21 cellular contexts compared by ENCODE assay signal in genomic region chr17:202501-202951, GRCh38. TPM values are rescaled to one million over a fixed set of nuclear protein-coding genes. Genes with fewer than 3 reads are reported as not detected.
DNase-seq lines count a peak whose midpoint lies in the region; ATAC-seq, FAIRE-seq and TF ChIP-seq lines count a peak whose summit lies in the region.
"Had no signal": no experiment of that assay in that cellular context is flagged by ENCODE, and none has a peak within 500 bp of the region (broad histone marks: within the 10 kb centered on the region; RNA-seq: fewer than 3 reads in every experiment).

No MANE protein-coding gene starts in this region.

- H3K36me3 ChIP-seq in HepG2 (replicated peaks in 1 of 2; ENCODE audit: control insufficient read depth in 1 of 2, insufficient read depth in 2 of 2, low read length in 2 of 2) = no peaks in the 10 kb centered on the region; a peak in 1 of 5 replicates
- no peaks in the 10 kb centered on the region for H3K36me3 ChIP-seq in gastrocnemius medialis
- H3K36me3 ChIP-seq: BE2C had no signal

- H4K8ac ChIP-seq in H9 (replicated peaks; ENCODE audit: insufficient read length, low read depth, low read length) = no peak overlapping the region

- no peak overlapping the region for H2BK12ac ChIP-seq in H9 (ENCODE audit: insufficient read length, low read depth, low read length)

- H2AK5ac ChIP-seq in H9 (ENCODE audit: insufficient read length, low read length) = no peak overlapping the region

- CTCF ChIA-PET in WTC11 (lab: Charles Lee) = no interaction called here
- CTCF ChIA-PET in HepG2 (lab: Yijun Ruan, JAX; ENCODE audit: low intra/inter-chr PET ratio, low total read pairs) = no interaction called here

- H3K27me3 ChIP-seq in HepG2 (ENCODE audit: control insufficient read depth in 1 of 2, insufficient read depth in 2 of 2, low read length in 2 of 2) (peaks cover 2 to 25% of the 10 kb centered on the region in 2 experiments; a peak in 3 of 5 replicates), H9 (ENCODE audit: insufficient read depth, low read length) (no peaks in the 10 kb centered on the region), gastrocnemius medialis (peaks cover 2 to 17% (median 4%) of the 10 kb centered on the region in 3 donors)
- H3K27me3 ChIP-seq: BE2C had no signal

- TF ChIP-seq EP300 in HepG2 (IDR thresholded peaks at IDR 0.05; ENCODE audit: low read depth in 2 of 2, low read length in 2 of 2) (no peak), HepG2 (CRISPR knock-in tag; IDR thresholded peaks at IDR 0.05; ENCODE audit: borderline replicate concordance) (no peak)

- intact Hi-C loops in HepG2 (cut with micrococcal nuclease; ENCODE audit: unreplicated experiment) = no loop called here
- intact Hi-C loops in posterior vena cava (cut with DNase I) = loop anchor here in 1 of 2 donors (10.0 kb wide), 1 partner anchor 152 kb away; the partner anchor contains the start of gene RPH3AL
- intact Hi-C loops in gastrocnemius medialis (cut with DNase I; ENCODE audit: low total_unique reads) = no loop called here

- no peak overlapping the region for H3K4ac ChIP-seq in H9 (ENCODE audit: low read depth, low read length)

- peaks cover 9% of the 10 kb centered on the region for H3K9me3 Mint-ChIP-seq in WTC11
- peaks cover 10 to 20% of the 10 kb centered on the region in 2 experiments; a peak in 4 of 5 replicates for H3K9me3 Mint-ChIP-seq in H9
- H3K9me3 Mint-ChIP-seq: CD4-positive, CD25-positive, alpha-beta regulatory T cell had no signal

- TF ChIP-seq CTCF in WTC11 (IDR thresholded peaks at IDR 0.05) = no peak
- no peak for TF ChIP-seq CTCF in HepG2 (CRISPR knock-in tag; IDR thresholded peaks at IDR 0.05)
- no peak for TF ChIP-seq CTCF in H9 (conservative IDR thresholded peaks at IDR 0.05)
- TF ChIP-seq CTCF in gastrocnemius medialis (IDR thresholded peaks at IDR 0.05 in 4 of 5, conservative IDR thresholded peaks at IDR 0.05 in 1 of 5) = no peak

- TF ChIP-seq RAD21 in HepG2 (CRISPR knock-in tag; IDR thresholded peaks at IDR 0.05) = no peak

- no peak overlapping the region for H4K5ac ChIP-seq in H9 (ENCODE audit: insufficient read length, low read depth, low read length)

- H3K79me2 ChIP-seq in HepG2 (ENCODE audit: insufficient read depth, low read length) = no peaks in the 10 kb centered on the region
- no peaks in the 10 kb centered on the region for H3K79me2 ChIP-seq in H9 (ENCODE audit: insufficient read depth, low read length)

- H3K4me3 ChIP-seq in HepG2 (replicated peaks in 1 of 3; ENCODE audit: insufficient read depth in 1 of 3, low read depth in 2 of 3, low read length in 3 of 3) (no peak overlapping the region), gastrocnemius medialis (no peak overlapping the region)

- H4K91ac ChIP-seq in H9 (ENCODE audit: insufficient read length, low read depth, low read length) = no peak overlapping the region

- DNase-seq in Daoy (ENCODE audit: low read depth) = peak; percentile 4
- peak; percentile 9 for DNase-seq in WTC11 (ENCODE audit: low spot score)
- no peak for DNase-seq in HepG2 (ENCODE audit: low spot score)
- peak; percentile 66 for DNase-seq in posterior vena cava (ENCODE audit: low spot score)
- DNase-seq in NCI-H226 = no peak
- no peak for DNase-seq in H9
- DNase-seq in gastrocnemius medialis = no peak
- DNase-seq: ACHN; BE2C; C1 segment of cervical spinal cord; CD4-positive, CD25-positive, alpha-beta regulatory T cell; CD8-positive, alpha-beta memory T cell; GDM1; HCEC 1CT had no signal

- H3K9me3 ChIP-seq in HepG2 (ENCODE audit: low read length) (no peaks in the 10 kb centered on the region), H9 (ENCODE audit: control insufficient read depth, low read depth, low read length) (no peaks in the 10 kb centered on the region), gastrocnemius medialis (no peaks in the 10 kb centered on the region)
- H3K9me3 ChIP-seq: BE2C, Caco-2 had no signal

- H3K27ac ChIP-seq in HepG2 (ENCODE audit: extremely low read length, insufficient read depth, low read length) = no peak overlapping the region
- H3K27ac ChIP-seq in H9 (ENCODE audit: insufficient read length, low read depth, low read length) = no peak overlapping the region
- no peak overlapping the region for H3K27ac ChIP-seq in gastrocnemius medialis

- H3K27ac Mint-ChIP-seq in WTC11 (no peak overlapping the region), H9 (peak overlapping the region in 1 of 3 experiments; percentile 70; a peak in 1 of 7 replicates)
- H3K27ac Mint-ChIP-seq: CD4-positive, CD25-positive, alpha-beta regulatory T cell; CD8-positive, alpha-beta memory T cell had no signal

- POLR2A ChIA-PET in WTC11 (lab: Charles Lee) (no interaction called here), HepG2 (lab: Yijun Ruan, JAX) (no interaction called here)

- FAIRE-seq in HepG2 (lab: Jason Lieb, UNC) = no peak
- FAIRE-seq: A204.1, D721Med, GM19239 had no signal

- H3K79me1 ChIP-seq in H9 (ENCODE audit: insufficient read depth, low read depth, low read length, poor library complexity, severe bottlenecking) = no peaks in the 10 kb centered on the region

- no peak overlapping the region for H2BK20ac ChIP-seq in H9 (ENCODE audit: low read depth, low read length, poor library complexity, severe bottlenecking)

- no peak overlapping the region for H2BK120ac ChIP-seq in H9 (ENCODE audit: low read depth, low read length, poor library complexity, severe bottlenecking)

- H3K4me2 ChIP-seq in HepG2 (ENCODE audit: low read depth, low read length) = no peak overlapping the region
- no peak overlapping the region for H3K4me2 ChIP-seq in H9 (ENCODE audit: insufficient read depth, insufficient read length, low read length)

- H2AFZ ChIP-seq in HepG2 (ENCODE audit: low read length) = no peak overlapping the region
- H2AFZ ChIP-seq in H9 (ENCODE audit: low read length) = no peak overlapping the region

- no peaks in the 10 kb centered on the region for H4K20me1 ChIP-seq in HepG2 (ENCODE audit: insufficient read depth, low read length)
- H4K20me1 ChIP-seq in H9 (ENCODE audit: control insufficient read depth, insufficient read depth, insufficient read length) = no peaks in the 10 kb centered on the region

- H3K23ac ChIP-seq in H9 (ENCODE audit: insufficient read length, low read depth, low read length) = no peak overlapping the region

- H3T11ph ChIP-seq in H9 (ENCODE audit: low read length) = no peak overlapping the region

- no peak overlapping the region for H3K56ac ChIP-seq in H9 (ENCODE audit: insufficient read length, low read depth, low read length)

- no TSS peak for BruUV-seq in HepG2 (replicated peaks; lab: Mats Ljungman, UMichigan)

- no peak for ATAC-seq in WTC11
- ATAC-seq in HepG2 = no peak
- ATAC-seq in GM18868 (IDR thresholded peaks at IDR 0.05; ENCODE audit: unreplicated experiment) = no peak
- no peak for ATAC-seq in gastrocnemius medialis

- H3K4me1 Mint-ChIP-seq in WTC11 = peaks cover 26% of the 10 kb centered on the region
- peaks cover 17 to 38% of the 10 kb centered on the region in 2 experiments for H3K4me1 Mint-ChIP-seq in H9
- H3K4me1 Mint-ChIP-seq: CD4-positive, CD25-positive, alpha-beta regulatory T cell; CD8-positive, alpha-beta memory T cell had no signal

- no peak overlapping the region for H3K9ac ChIP-seq in HepG2 (ENCODE audit: insufficient read depth, low read depth, low read length)
- no peak overlapping the region for H3K9ac ChIP-seq in H9 (ENCODE audit: extremely low read depth, insufficient read length, low read length)

- H3K18ac ChIP-seq in H9 (ENCODE audit: insufficient read length, low read depth, low read length) = no peak overlapping the region

- H3K4me3 Mint-ChIP-seq in WTC11 (no peak overlapping the region), H9 (no peak overlapping the region)
- H3K4me3 Mint-ChIP-seq: CD4-positive, CD25-positive, alpha-beta regulatory T cell; CD8-positive, alpha-beta memory T cell had no signal

- H3K36me3 Mint-ChIP-seq in WTC11 = peaks cover 8% of the 10 kb centered on the region
- peaks cover 0 to 12% (median 8%) of the 10 kb centered on the region in 3 experiments for H3K36me3 Mint-ChIP-seq in H9 (ENCODE audit: insufficient read depth in 1 of 3, low read depth in 3 of 3)
- H3K36me3 Mint-ChIP-seq: CD4-positive, CD25-positive, alpha-beta regulatory T cell; CD8-positive, alpha-beta memory T cell had no signal

- H2BK5ac ChIP-seq in H9 (ENCODE audit: insufficient read length, low read length) = no peak overlapping the region

- WGBS in HepG2 (ENCODE audit: low lambda C conversion rate) = no CpG with 5 or more reads among the region's 23 CpGs
- no CpG with 5 or more reads among the region's 23 CpGs for WGBS in H9 (ENCODE audit: extremely low coverage, insufficient read length, low lambda C conversion rate)

- no peaks in the 10 kb centered on the region for H3K23me2 ChIP-seq in H9 (ENCODE audit: insufficient read length, low read depth, low read length, poor library complexity, severe bottlenecking)

- H3K27me3 Mint-ChIP-seq in WTC11 (ENCODE audit: low read depth) = peaks cover 10% of the 10 kb centered on the region
- peaks cover 17% of the 10 kb centered on the region for H3K27me3 Mint-ChIP-seq in H9 (ENCODE audit: low read depth)

- no peak overlapping the region; the same call in 1 of the 2 replicates for H3K14ac ChIP-seq in H9 (ENCODE audit: insufficient read depth, low read length)

- in situ Hi-C loops in HepG2 (cut with HindIII; ENCODE audit: extremely low pct_ligation_motif_present, low pct_unique_long_range_greater_than_20kb) (no loop called here), gastrocnemius medialis (cut with MboI; ENCODE audit: low sequenced_read_pairs in 4 of 4) (no loop called here)

- H2BK15ac ChIP-seq in H9 (ENCODE audit: low read depth, low read length) = no peak overlapping the region

- TF ChIP-seq POLR2A in HepG2 (IDR thresholded peaks at IDR 0.05; ENCODE audit: insufficient read depth in 1 of 2, low read depth in 2 of 2, low read length in 2 of 2) = no peak
- no peak for TF ChIP-seq POLR2A in gastrocnemius medialis (IDR thresholded peaks at IDR 0.05)

- H3K4me1 ChIP-seq in HepG2 (ENCODE audit: insufficient read depth, low read length) (peaks cover 13% of the 10 kb centered on the region), H9 (ENCODE audit: insufficient read depth, low read length) (no peaks in the 10 kb centered on the region), gastrocnemius medialis (no peaks in the 10 kb centered on the region)
- H3K4me1 ChIP-seq: BE2C, Caco-2 had no signal

RNA-seq across cellular contexts. Expression of gene DOC2B, which starts 21.1 kb away (rescaled TPM):
- 3.7 and 8.5 TPM in 2 replicates for total RNA-seq in Daoy (2014; rRNA removed; shearing (Covaris generic))
- total RNA-seq in WTC11 (2021) (2.1 to 2.7 TPM (median 2.5 TPM) in 3 replicates), HepG2 (2016; rRNA removed; fragmentation: Illumina TruSeq; extraction: Trizol) (0.22 TPM in 1 of 2 replicates, not detected in the other), posterior vena cava (10 to 100 TPM; 11.9 to 18.5 TPM), H9 (2021) (1.9 and 2.1 TPM in 2 replicates), gastrocnemius medialis (1 to 10 TPM; 1.1 to 4.0 (median 3.8) TPM)
- total RNA-seq in HepG2 (2016; cell fraction: cytosol; rRNA removed; fragmentation: Illumina TruSeq; extraction: Trizol; ENCODE audit: low read depth) = 0.09 and 0.30 TPM in 2 replicates
- total RNA-seq in HepG2 (2016; cell fraction: insoluble cytoplasmic fraction; rRNA removed; fragmentation: Illumina TruSeq; extraction: Trizol) = 0.04 TPM in 1 of 2 replicates, not detected in the other
- 0.06 and 0.38 TPM in 2 replicates for total RNA-seq in HepG2 (2016; cell fraction: membrane; rRNA removed; fragmentation: Illumina TruSeq; extraction: Trizol)
- 0.06 TPM in 1 of 2 replicates, not detected in the other for total RNA-seq in HepG2 (2016; cell fraction: nucleus; rRNA removed; fragmentation: Illumina TruSeq; extraction: Trizol)
- 0.09 and 0.77 TPM in 2 replicates for polyA plus RNA-seq in HepG2 (2011; rRNA removed)
- 0.21 and 0.25 TPM in 2 replicates for polyA plus RNA-seq in HepG2 (2011; cell fraction: cytosol; rRNA removed)
- polyA plus RNA-seq in HepG2 (2011; cell fraction: nucleus; rRNA removed) = 0.31 and 0.33 TPM in 2 replicates
- 0.05 and 0.23 TPM in 2 replicates for polyA plus RNA-seq in HepG2 (2012)
- polyA plus RNA-seq in HepG2 (2016; cell fraction: cytosol; fragmentation: Illumina TruSeq; extraction: Trizol; ENCODE audit: low read depth) = 0.08 and 0.34 TPM in 2 replicates
- polyA plus RNA-seq in HepG2 (2016; cell fraction: insoluble cytoplasmic fraction; fragmentation: Illumina TruSeq; extraction: Trizol; ENCODE audit: low read depth) = not detected in 2 replicates
- 0.33 TPM in 1 of 2 replicates, not detected in the other for polyA plus RNA-seq in HepG2 (2016; cell fraction: membrane; fragmentation: Illumina TruSeq; extraction: Trizol; ENCODE audit: low read depth)
- polyA plus RNA-seq in HepG2 (2016; cell fraction: nucleus; fragmentation: Illumina TruSeq; extraction: Trizol; ENCODE audit: insufficient read depth, low read depth) = 0.22 and 0.36 TPM in 2 replicates
- 0.08 TPM in 1 of 2 replicates, not detected in the other for polyA minus RNA-seq in HepG2 (2011; rRNA and poly(A)+ RNA removed; ENCODE audit: low replicate concordance)
- 0.40 TPM in 1 of 2 replicates, not detected in the other for polyA minus RNA-seq in HepG2 (2011; cell fraction: cytosol; rRNA and poly(A)+ RNA removed)
- polyA minus RNA-seq in HepG2 (2011; cell fraction: nucleus; rRNA and poly(A)+ RNA removed) = 0.13 TPM in 1 of 2 replicates, not detected in the other
- total RNA-seq: Caco-2; CD4-positive, CD25-positive, alpha-beta regulatory T cell; H4; HT-29 had no signal
- polyA plus RNA-seq: CD4-positive, CD25-positive, alpha-beta regulatory T cell; CD8-positive, alpha-beta memory T cell had no signal

Comparison
In these comparisons a context has a peak if more than half of its experiments do, and no peak if none do; other contexts are left out.
1. DNase-seq: peak in Daoy (single experiment), WTC11 (single experiment) and posterior vena cava (single experiment); none in HepG2 (single experiment), NCI-H226 (single experiment), H9 (single experiment) and gastrocnemius medialis (0 of 2).